In genomic region chr11:35042906-35043305, GRCh38 we compare ENCODE assay signal across 14 cellular contexts.
"Had no signal": no experiment of that assay in that cellular context is flagged by ENCODE, and none has a peak within 500 bp of the region (broad histone marks: within the 10 kb centered on the region; RNA-seq: fewer than 3 reads in every experiment).

No MANE protein-coding gene starts in this region.

- H3K27ac Mint-ChIP-seq: activated B cell treated with CpG ODN at 0.5 μM for 24 hours; activated CD8-positive, alpha-beta memory T cell treated with anti-CD3 and anti-CD28 coated beads, Interleukin-2, amount 10 ng/mL, durations not matched to agents 7 days and 5 days; activated naive CD8-positive, alpha-beta T cell treated with anti-CD3 and anti-CD28 coated beads, Interleukin-2, amount 10 ng/mL, durations not matched to agents 7 days and 5 days; activated T-cell treated with anti-CD3 and anti-CD28 coated beads, Interleukin-2, amount 50 U/mL, for 24 hours; nephron progenitor cell; stimulated activated naive CD8-positive, alpha-beta T cell treated with anti-CD3 and anti-CD28 coated beads, Interleukin-15, Interleukin-2, amounts not matched to agents 100 ng/mL and 50 ng/mL, for 24 hours; T-helper 1 cell treated with Interleukin-12 subunit alpha and Interleukin-12 subunit beta and Interleukin-4 antibody, amounts not matched to agents 30 μg/mL and 1 μg/mL, for 36 hours had no signal

- DNase-seq: activated B cell treated with CpG ODN at 0.5 μM for 24 hours; activated CD8-positive, alpha-beta memory T cell treated with anti-CD3 and anti-CD28 coated beads, Interleukin-2, amount 10 ng/mL, durations not matched to agents 7 days and 5 days; activated effector memory CD4-positive, alpha-beta T cell treated with anti-CD3 and anti-CD28 coated beads, Interleukin-2, amount 50 U/mL, for 16 hours; activated naive CD8-positive, alpha-beta T cell treated with anti-CD3 and anti-CD28 coated beads, Interleukin-2, amount 10 ng/mL, durations not matched to agents 7 days and 5 days; activated T-cell treated with anti-CD3 and anti-CD28 coated beads, Interleukin-2, amount 50 U/mL, for 24 hours; foreskin keratinocyte; lower lobe of right lung; nephron progenitor cell; stimulated activated CD4-positive, alpha-beta T cell treated with anti-CD3 and anti-CD28 coated beads, Interleukin-4, amount 100 ng/mL, for 1 hour; stimulated activated CD8-positive, alpha-beta memory T cell treated with anti-CD3 and anti-CD28 coated beads, Interleukin-4, amount 100 ng/mL, for 48 hours had no signal

- ATAC-seq: activated CD8-positive, alpha-beta memory T cell treated with anti-CD3 and anti-CD28 coated beads, Interleukin-2, amount 10 ng/mL, durations not matched to agents 7 days and 5 days; foreskin keratinocyte; lower lobe of right lung had no signal

- H3K4me3 ChIP-seq: lower lobe of right lung, thoracic aorta had no signal

- H3K27ac ChIP-seq: foreskin keratinocyte, lower lobe of right lung, thoracic aorta had no signal

- H3K27me3 Mint-ChIP-seq: activated B cell treated with CpG ODN at 0.5 μM for 24 hours; activated T-cell treated with anti-CD3 and anti-CD28 coated beads, Interleukin-2, amount 50 U/mL, for 24 hours had no signal

- H3K4me3 Mint-ChIP-seq: activated B cell treated with CpG ODN at 0.5 μM for 24 hours; activated CD8-positive, alpha-beta memory T cell treated with anti-CD3 and anti-CD28 coated beads, Interleukin-2, amount 10 ng/mL, durations not matched to agents 7 days and 5 days; activated naive CD8-positive, alpha-beta T cell treated with anti-CD3 and anti-CD28 coated beads, Interleukin-2, amount 10 ng/mL, durations not matched to agents 7 days and 5 days; activated T-cell treated with anti-CD3 and anti-CD28 coated beads, Interleukin-2, amount 50 U/mL, for 24 hours; nephron progenitor cell; stimulated activated naive CD8-positive, alpha-beta T cell treated with anti-CD3 and anti-CD28 coated beads, Interleukin-15, Interleukin-2, amounts not matched to agents 100 ng/mL and 50 ng/mL, for 24 hours; T-helper 1 cell treated with Interleukin-12 subunit alpha and Interleukin-12 subunit beta and Interleukin-4 antibody, amounts not matched to agents 30 μg/mL and 1 μg/mL, for 36 hours had no signal

- H3K9me3 ChIP-seq: lower lobe of right lung, SK-N-SH, thoracic aorta had no signal

- H3K27me3 ChIP-seq: foreskin keratinocyte had no signal

- H3K4me1 Mint-ChIP-seq: nephron progenitor cell had no signal

- H3K36me3 ChIP-seq: lower lobe of right lung, thoracic aorta had no signal
